Comparison of ENCODE assay signal across 8 cellular contexts in the genomic region with DNA sequence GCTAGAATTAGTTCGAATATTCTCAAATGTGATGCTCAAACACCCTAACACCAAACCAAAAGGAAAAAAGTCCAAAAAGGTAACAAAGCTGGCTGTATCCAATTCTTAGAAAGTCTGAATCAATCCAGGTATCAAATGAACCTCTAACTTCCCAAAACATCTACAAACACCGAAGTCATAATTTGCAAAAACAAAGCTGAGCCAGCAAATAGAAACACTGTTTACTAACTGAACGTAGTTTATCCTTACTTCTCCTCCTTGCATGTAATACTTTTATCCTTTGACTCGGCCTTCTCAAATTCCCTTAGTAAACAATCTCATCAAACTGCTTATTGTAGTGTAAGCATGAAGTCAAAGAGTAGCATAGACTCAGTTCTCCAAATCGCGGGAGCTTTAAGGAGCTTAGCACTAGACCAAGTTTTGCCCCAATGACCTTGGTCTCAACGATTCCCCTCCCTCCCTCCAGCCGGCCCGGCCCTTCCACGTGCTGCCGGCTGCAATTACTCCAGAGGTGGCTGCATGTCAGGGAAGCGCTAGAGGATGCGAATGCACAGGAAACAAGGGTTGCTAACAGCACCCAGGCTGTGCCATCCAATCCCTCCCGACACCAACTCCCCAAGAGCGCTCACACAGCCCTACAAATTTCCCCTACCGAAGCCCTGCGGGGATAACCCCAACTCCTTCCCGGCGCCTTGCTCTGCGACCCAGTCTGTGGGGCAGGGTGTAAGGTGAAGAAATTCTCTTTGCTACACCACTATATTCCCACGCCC. TPM values are rescaled to one million over a fixed set of nuclear protein-coding genes. Genes with fewer than 3 reads are reported as not detected.
A peak's percentile ranks its signal among the peaks of the same experiment; 100 is the strongest.
DNase-seq lines count a peak whose midpoint lies in the region; ATAC-seq, FAIRE-seq and TF ChIP-seq lines count a peak whose summit lies in the region.

No MANE protein-coding gene starts in this region.

- no peaks in the 10 kb centered on the region for H3K9me3 ChIP-seq in DOHH2 (ENCODE audit: control insufficient read depth, insufficient read depth, low read length)
- no peaks in the 10 kb centered on the region for H3K9me3 ChIP-seq in keratinocyte (ENCODE audit: control insufficient read depth, low read depth, low read length)

- H3K4me3 Mint-ChIP-seq in brain: peak overlapping the region; percentile 90 to 98 (median 94)

- peaks cover 9% of the 10 kb centered on the region for H3K27me3 Mint-ChIP-seq in brain

- H3K9ac ChIP-seq in keratinocyte (ENCODE audit: control insufficient read depth, extremely low read depth, insufficient read depth, low read length): peak overlapping the region; percentile 97

- H3K4me1 ChIP-seq in DOHH2 (ENCODE audit: control insufficient read depth, low read length) (peaks cover 19% of the 10 kb centered on the region), keratinocyte (ENCODE audit: control insufficient read depth, extremely low read depth, insufficient read depth, low read length) (peaks cover 7% of the 10 kb centered on the region)

- H3F3A ChIP-seq in DOHH2 (ENCODE audit: control insufficient read depth, insufficient read depth): no peaks in the 10 kb centered on the region; the same call in 1 of the 2 replicates

- H3K9me2 ChIP-seq in DOHH2 (replicated peaks; ENCODE audit: control insufficient read depth, low read length): no peaks in the 10 kb centered on the region

- peak; percentile 13 for ATAC-seq in GM19467 (IDR thresholded peaks at IDR 0.05; ENCODE audit: unreplicated experiment)
- ATAC-seq in HG03565 (IDR thresholded peaks at IDR 0.05; ENCODE audit: unreplicated experiment): peak; percentile 15

- H3K4me2 ChIP-seq in DOHH2 (ENCODE audit: low read length): peak overlapping the region; percentile 83
- peak overlapping the region; percentile 96 for H3K4me2 ChIP-seq in keratinocyte (ENCODE audit: control insufficient read depth, extremely low read depth, insufficient read depth, low read depth, low read length)

- H3K79me2 ChIP-seq in DOHH2 (ENCODE audit: control insufficient read depth, low read length) (peaks cover 60% of the 10 kb centered on the region), keratinocyte (ENCODE audit: control insufficient read depth, insufficient read depth, low read length) (peaks cover 55% of the 10 kb centered on the region)

- TF ChIP-seq CTCF in DOHH2 (IDR thresholded peaks at IDR 0.05; ENCODE audit: low read depth, low read length, poor library complexity, severe bottlenecking) (no peak), brain (conservative IDR thresholded peaks at IDR 0.05) (peak in 1 of 2 experiments; percentile 5), keratinocyte (optimal IDR thresholded peaks at IDR 0.05 in 1 of 3, IDR thresholded peaks at IDR 0.05 in 1 of 3, conservative IDR thresholded peaks at IDR 0.05 in 1 of 3; ENCODE audit: extremely low read depth in 1 of 3, insufficient read depth in 2 of 3, low read length in 3 of 3) (no peak)

- peaks cover 17% of the 10 kb centered on the region for H3K36me3 Mint-ChIP-seq in brain

- H3K4me1 Mint-ChIP-seq in brain: peaks cover 54% of the 10 kb centered on the region

- H4K20me1 ChIP-seq in DOHH2 (ENCODE audit: control insufficient read depth, insufficient read depth, low read depth, low read length) (no peaks in the 10 kb centered on the region), keratinocyte (ENCODE audit: control insufficient read depth, extremely low read depth, insufficient read depth, low read length) (no peaks in the 10 kb centered on the region)

- H3K27ac ChIP-seq in DOHH2 (ENCODE audit: low read depth, low read length) (peak overlapping the region; percentile 43), keratinocyte (ENCODE audit: control insufficient read depth, insufficient read depth, low read length) (peak overlapping the region; percentile 85)

- H3K4me3 ChIP-seq in DOHH2 (ENCODE audit: low read length): peak overlapping the region; percentile 100
- H3K4me3 ChIP-seq in keratinocyte (ENCODE audit: control insufficient read depth in 2 of 3, extremely low read depth in 1 of 3, insufficient read depth in 2 of 3, low read depth in 1 of 3, low read length in 3 of 3): peak overlapping the region; percentile 83 to 97 (median 89)

- dilution Hi-C loops in keratinocyte (cut with MboI; ENCODE audit: extremely low pct_ligation_motif_present, low sequenced_read_pairs): no loop called here

- peak; percentile 72 for DNase-seq in RPMI8226
- no peak for DNase-seq in keratinocyte (ENCODE audit: low read depth, low spot score)
- peak in 3 of 4 experiments; percentile 8 to 18 (median 13) for DNase-seq in stimulated activated CD4-positive, alpha-beta T cell treated with anti-CD3 and anti-CD28 coated beads, Interleukin-1b, Interleukin-23, amount 100 ng/mL, for 24 hours (ENCODE audit: low read depth in 4 of 4, low spot score in 1 of 4)
- DNase-seq in HTR-8/SVneo (ENCODE audit: insufficient read length, low spot score): no peak

- H3K9me1 ChIP-seq in keratinocyte (ENCODE audit: control insufficient read depth, extremely low read depth, insufficient read depth, low read length): no peaks in the 10 kb centered on the region

- peaks cover 40% of the 10 kb centered on the region for H3K36me3 ChIP-seq in DOHH2 (ENCODE audit: control insufficient read depth, low read length)
- H3K36me3 ChIP-seq in keratinocyte (ENCODE audit: control insufficient read depth in 2 of 2, extremely low read depth in 1 of 2, insufficient read depth in 2 of 2, low read length in 2 of 2): no peaks in the 10 kb centered on the region

- peaks cover 0 to 2% (median 0%) of the 10 kb centered on the region in 5 experiments for H3K9me3 Mint-ChIP-seq in brain

- H3K27me3 ChIP-seq in DOHH2 (ENCODE audit: control insufficient read depth, low read length): no peaks in the 10 kb centered on the region
- no peaks in the 10 kb centered on the region for H3K27me3 ChIP-seq in keratinocyte (ENCODE audit: control insufficient read depth, extremely low read depth, insufficient read depth, low read length)

- FAIRE-seq in keratinocyte (lab: Jason Lieb, UNC): no peak
- FAIRE-seq in HTR-8/SVneo (lab: Jason Lieb, UNC): no peak

- peak overlapping the region; percentile 74 to 96 (median 92) for H3K27ac Mint-ChIP-seq in brain

- peak overlapping the region; percentile 86 for H2AFZ ChIP-seq in keratinocyte (ENCODE audit: control insufficient read depth, low read length)

RNA-seq across cellular contexts. Expression of a gene that starts 0.7 kb away (rescaled TPM):
- polyA plus RNA-seq in brain (ENCODE audit: insufficient read depth, low read depth, low replicate concordance): 1.7 TPM
- 10.8 to 16.5 TPM (median 11.0 TPM) in 3 replicates for polyA plus RNA-seq in keratinocyte
- polyA plus RNA-seq in keratinocyte (2011; ENCODE audit: low read depth): 3.8 TPM
- polyA plus RNA-seq in keratinocyte (2011; cell fraction: cytosol; rRNA removed): 5.8 and 11.9 TPM in 2 replicates
- polyA plus RNA-seq in keratinocyte (2011; cell fraction: nucleus; rRNA removed): 13.2 and 16.6 TPM in 2 replicates
- 4.1 and 8.7 TPM in 2 replicates for polyA plus RNA-seq in keratinocyte (2012; ENCODE audit: low replicate concordance)
- 6.8 to 40.0 TPM (median 20.1 TPM) in 3 replicates for polyA minus RNA-seq in keratinocyte
- polyA minus RNA-seq in keratinocyte (2011; cell fraction: cytosol; rRNA and poly(A)+ RNA removed): 17.8 TPM
- polyA minus RNA-seq in keratinocyte (2011; cell fraction: nucleus; rRNA and poly(A)+ RNA removed): 18.1 and 37.5 TPM in 2 replicates

Comparison
In these comparisons a context has a peak if more than half of its experiments do, and no peak if none do; other contexts are left out.
1. DNase-seq: peak in RPMI8226 (single experiment) and stimulated activated CD4-positive, alpha-beta T cell treated with anti-CD3 and anti-CD28 coated beads, Interleukin-1b, Interleukin-23, amount 100 ng/mL, for 24 hours (3 of 4); none in keratinocyte (single experiment) and HTR-8/SVneo (single experiment).